ENCODE assay signal across 20 cellular contexts in the genomic region with DNA sequence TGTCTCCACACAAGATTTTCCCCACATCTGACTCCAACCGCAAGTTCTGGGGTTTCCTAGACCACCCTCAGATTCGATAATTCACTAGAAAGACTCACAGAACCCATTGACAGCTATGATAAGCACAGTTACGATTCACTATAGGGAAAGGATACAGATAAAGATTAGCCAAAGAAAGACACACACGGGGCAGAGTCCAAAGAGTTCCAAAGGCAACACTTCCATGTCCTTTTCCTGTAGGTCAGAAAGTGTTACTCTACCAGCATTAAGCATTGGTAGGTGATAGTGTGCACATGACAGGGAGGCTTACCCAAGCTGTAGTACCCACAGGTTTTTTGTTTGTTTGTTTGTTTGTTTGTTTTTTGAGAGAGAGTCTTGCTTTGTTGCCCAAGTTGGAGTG. TPM values are rescaled to one million over a fixed set of nuclear protein-coding genes. Genes with fewer than 3 reads are reported as not detected.
DNase-seq lines count a peak whose midpoint lies in the region; ATAC-seq and TF ChIP-seq lines count a peak whose summit lies in the region.
"Had no signal": no experiment of that assay in that cellular context is flagged by ENCODE, and none has a peak within 500 bp of the region (broad histone marks: within the 10 kb centered on the region; RNA-seq: fewer than 3 reads in every experiment).

No MANE protein-coding gene starts in this region.

- no peaks in the 10 kb centered on the region for H3K79me2 ChIP-seq in Loucy (ENCODE audit: insufficient read depth, low read length)

- H3K4me3 ChIP-seq in Loucy (ENCODE audit: low read length, poor library complexity, severe bottlenecking) = no peak overlapping the region
- no peak overlapping the region for H3K4me3 ChIP-seq in liver (ENCODE audit: low read depth in 1 of 3, low read length in 3 of 3)
- H3K4me3 ChIP-seq in body of pancreas = no peak overlapping the region
- H3K4me3 ChIP-seq: MG63 had no signal

- H3K27me3 ChIP-seq in Loucy (ENCODE audit: insufficient read depth, low read length, poor library complexity, severe bottlenecking) (no peaks in the 10 kb centered on the region), liver (ENCODE audit: control insufficient read depth in 4 of 4, insufficient read depth in 4 of 4, low read length in 3 of 4) (no peaks in the 10 kb centered on the region), body of pancreas (no peaks in the 10 kb centered on the region)
- H3K27me3 ChIP-seq: BE2C, MG63 had no signal

- H3K27ac ChIP-seq in epithelial cell of prostate (peak overlapping the region; percentile 98), liver (ENCODE audit: low read depth in 1 of 2, low read length in 2 of 2) (peak overlapping the region in 1 of 2 donors; percentile 25), body of pancreas (no peak overlapping the region)

- no peak for TF ChIP-seq POLR2A in body of pancreas (IDR thresholded peaks at IDR 0.05)

- H2AFZ ChIP-seq in Loucy (ENCODE audit: low read length) = no peak overlapping the region

- 56% methylated on average over 4 of the region's 4 CpGs for WGBS in liver
- WGBS in body of pancreas, 2 donors = 81 to 88% methylated on average over 4 of the region's 4 CpGs

- H3K9me3 ChIP-seq in Loucy (ENCODE audit: insufficient read depth, low read depth, low read length) = no peaks in the 10 kb centered on the region
- no peaks in the 10 kb centered on the region for H3K9me3 ChIP-seq in liver (ENCODE audit: control insufficient read depth in 4 of 4, low read length in 3 of 4)
- no peaks in the 10 kb centered on the region for H3K9me3 ChIP-seq in body of pancreas
- H3K9me3 ChIP-seq: BE2C, MG63 had no signal

- no peaks in the 10 kb centered on the region for H3K36me3 ChIP-seq in Loucy (ENCODE audit: insufficient read depth, low read length)
- peaks cover 0 to 6% (median under 1%) of the 10 kb centered on the region in 4 donors for H3K36me3 ChIP-seq in liver (ENCODE audit: control insufficient read depth in 4 of 4, insufficient read depth in 3 of 4, low read depth in 1 of 4, low read length in 3 of 4)
- no peaks in the 10 kb centered on the region for H3K36me3 ChIP-seq in body of pancreas (replicated peaks in 1 of 2; ENCODE audit: insufficient read depth in 1 of 2, low read depth in 2 of 2)
- H3K36me3 ChIP-seq: BE2C had no signal

- H4K20me1 ChIP-seq in Loucy (ENCODE audit: insufficient read depth, low read length, poor library complexity, severe bottlenecking) = no peaks in the 10 kb centered on the region

- H3K9me2 ChIP-seq in Loucy (replicated peaks; ENCODE audit: low read depth, low read length) = no peaks in the 10 kb centered on the region

- ATAC-seq in GM21723 (IDR thresholded peaks at IDR 0.05; ENCODE audit: unreplicated experiment) = no peak
- no peak for ATAC-seq in body of pancreas
- no peak for ATAC-seq in GM19397 (IDR thresholded peaks at IDR 0.05; ENCODE audit: unreplicated experiment)

- TF ChIP-seq RAD21 in liver (IDR thresholded peaks at IDR 0.05) = no peak

- no peaks in the 10 kb centered on the region for H3F3A ChIP-seq in Loucy (ENCODE audit: low read depth)

- H3K4me1 ChIP-seq in Loucy (ENCODE audit: insufficient read depth, low read length, poor library complexity, severe bottlenecking) = peaks cover 24% of the 10 kb centered on the region
- peaks cover 2 to 11% (median 7%) of the 10 kb centered on the region in 4 donors for H3K4me1 ChIP-seq in liver (ENCODE audit: control insufficient read depth in 4 of 4, insufficient read depth in 4 of 4, low read length in 3 of 4)
- H3K4me1 ChIP-seq in body of pancreas = peaks cover 6% of the 10 kb centered on the region
- H3K4me1 ChIP-seq: BE2C had no signal

- no peak for TF ChIP-seq CTCF in Loucy (conservative IDR thresholded peaks at IDR 0.05; ENCODE audit: low read length)
- TF ChIP-seq CTCF in liver (IDR thresholded peaks at IDR 0.05; ENCODE audit: low read depth, low read length, missing input control) = no peak
- no peak for TF ChIP-seq CTCF in body of pancreas (IDR thresholded peaks at IDR 0.05)

- peak overlapping the region; percentile 8 for H3K4me2 ChIP-seq in Loucy (ENCODE audit: low read depth, low read length, poor library complexity, severe bottlenecking)

- intact Hi-C loops in body of pancreas (cut with DNase I) = no loop called here

- DNase-seq in epithelial cell of prostate (ENCODE audit: low read depth, low spot score) (no peak), NCI-H1436 (lab: John Stamatoyannopoulos, UW) (no peak), body of pancreas (no peak)
- DNase-seq: BE2C; Calu3; CD8-positive, alpha-beta memory T cell; DMS153; DND-41; H7; MG63; NCI-H1694 treated with DMSO at 0.1 percent for 48 hours; NCI-H2081; NCI-H2227 treated with DMSO at 0.1 percent for 48 hours; NCI-H526 treated with DMSO at 0.1 percent for 48 hours; RPMI8226; SHP77 had no signal

- H3K9ac ChIP-seq in Loucy (ENCODE audit: low read depth, low read length, poor library complexity, severe bottlenecking) (no peak overlapping the region), liver (ENCODE audit: low read depth in 1 of 2, low read length in 2 of 2) (no peak overlapping the region)

TF ChIP-seq in liver, 16 proteins besides CTCF, POLR2A, EP300 and RAD21:
- TF ChIP-seq JUND (IDR thresholded peaks at IDR 0.05) (no peak), FOXA1 (IDR thresholded peaks at IDR 0.05) (no peak), SP1 (IDR thresholded peaks at IDR 0.05) (peak; percentile 39), NR2F2 (IDR thresholded peaks at IDR 0.05) (no peak), TAF1 (conservative IDR thresholded peaks at IDR 0.05) (no peak), RXRA (IDR thresholded peaks at IDR 0.05) (peak in 1 of 2 donors; percentile 16), GABPA (IDR thresholded peaks at IDR 0.05 in 1 of 2, conservative IDR thresholded peaks at IDR 0.05 in 1 of 2) (no peak), HNF4A (conservative IDR thresholded peaks at IDR 0.05) (peak; percentile 67 to 85), HNF4G (IDR thresholded peaks at IDR 0.05) (peak; percentile 48), EGR1 (IDR thresholded peaks at IDR 0.05; ENCODE audit: low read depth in 2 of 2) (no peak), YY1 (IDR thresholded peaks at IDR 0.05) (no peak), FOXA2 (IDR thresholded peaks at IDR 0.05) (no peak)
- TF ChIP-seq, protein P1, sequence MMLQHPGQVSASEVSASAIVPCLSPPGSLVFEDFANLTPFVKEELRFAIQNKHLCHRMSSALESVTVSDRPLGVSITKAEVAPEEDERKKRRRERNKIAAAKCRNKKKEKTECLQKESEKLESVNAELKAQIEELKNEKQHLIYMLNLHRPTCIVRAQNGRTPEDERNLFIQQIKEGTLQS (IDR thresholded peaks at IDR 0.05) = no peak
- TF ChIP-seq, protein P2, sequence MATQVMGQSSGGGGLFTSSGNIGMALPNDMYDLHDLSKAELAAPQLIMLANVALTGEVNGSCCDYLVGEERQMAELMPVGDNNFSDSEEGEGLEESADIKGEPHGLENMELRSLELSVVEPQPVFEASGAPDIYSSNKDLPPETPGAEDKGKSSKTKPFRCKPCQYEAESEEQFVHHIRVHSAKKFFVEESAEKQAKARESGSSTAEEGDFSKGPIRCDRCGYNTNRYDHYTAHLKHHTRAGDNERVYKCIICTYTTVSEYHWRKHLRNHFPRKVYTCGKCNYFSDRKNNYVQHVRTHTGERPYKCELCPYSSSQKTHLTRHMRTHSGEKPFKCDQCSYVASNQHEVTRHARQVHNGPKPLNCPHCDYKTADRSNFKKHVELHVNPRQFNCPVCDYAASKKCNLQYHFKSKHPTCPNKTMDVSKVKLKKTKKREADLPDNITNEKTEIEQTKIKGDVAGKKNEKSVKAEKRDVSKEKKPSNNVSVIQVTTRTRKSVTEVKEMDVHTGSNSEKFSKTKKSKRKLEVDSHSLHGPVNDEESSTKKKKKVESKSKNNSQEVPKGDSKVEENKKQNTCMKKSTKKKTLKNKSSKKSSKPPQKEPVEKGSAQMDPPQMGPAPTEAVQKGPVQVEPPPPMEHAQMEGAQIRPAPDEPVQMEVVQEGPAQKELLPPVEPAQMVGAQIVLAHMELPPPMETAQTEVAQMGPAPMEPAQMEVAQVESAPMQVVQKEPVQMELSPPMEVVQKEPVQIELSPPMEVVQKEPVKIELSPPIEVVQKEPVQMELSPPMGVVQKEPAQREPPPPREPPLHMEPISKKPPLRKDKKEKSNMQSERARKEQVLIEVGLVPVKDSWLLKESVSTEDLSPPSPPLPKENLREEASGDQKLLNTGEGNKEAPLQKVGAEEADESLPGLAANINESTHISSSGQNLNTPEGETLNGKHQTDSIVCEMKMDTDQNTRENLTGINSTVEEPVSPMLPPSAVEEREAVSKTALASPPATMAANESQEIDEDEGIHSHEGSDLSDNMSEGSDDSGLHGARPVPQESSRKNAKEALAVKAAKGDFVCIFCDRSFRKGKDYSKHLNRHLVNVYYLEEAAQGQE (IDR thresholded peaks at IDR 0.05) = no peak
- TF ChIP-seq, protein P3, sequence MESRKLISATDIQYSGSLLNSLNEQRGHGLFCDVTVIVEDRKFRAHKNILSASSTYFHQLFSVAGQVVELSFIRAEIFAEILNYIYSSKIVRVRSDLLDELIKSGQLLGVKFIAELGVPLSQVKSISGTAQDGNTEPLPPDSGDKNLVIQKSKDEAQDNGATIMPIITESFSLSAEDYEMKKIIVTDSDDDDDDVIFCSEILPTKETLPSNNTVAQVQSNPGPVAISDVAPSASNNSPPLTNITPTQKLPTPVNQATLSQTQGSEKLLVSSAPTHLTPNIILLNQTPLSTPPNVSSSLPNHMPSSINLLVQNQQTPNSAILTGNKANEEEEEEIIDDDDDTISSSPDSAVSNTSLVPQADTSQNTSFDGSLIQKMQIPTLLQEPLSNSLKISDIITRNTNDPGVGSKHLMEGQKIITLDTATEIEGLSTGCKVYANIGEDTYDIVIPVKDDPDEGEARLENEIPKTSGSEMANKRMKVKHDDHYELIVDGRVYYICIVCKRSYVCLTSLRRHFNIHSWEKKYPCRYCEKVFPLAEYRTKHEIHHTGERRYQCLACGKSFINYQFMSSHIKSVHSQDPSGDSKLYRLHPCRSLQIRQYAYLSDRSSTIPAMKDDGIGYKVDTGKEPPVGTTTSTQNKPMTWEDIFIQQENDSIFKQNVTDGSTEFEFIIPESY (IDR thresholded peaks at IDR 0.05) = no peak
- TF ChIP-seq, protein P4, sequence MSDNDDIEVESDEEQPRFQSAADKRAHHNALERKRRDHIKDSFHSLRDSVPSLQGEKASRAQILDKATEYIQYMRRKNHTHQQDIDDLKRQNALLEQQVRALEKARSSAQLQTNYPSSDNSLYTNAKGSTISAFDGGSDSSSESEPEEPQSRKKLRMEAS (IDR thresholded peaks at IDR 0.05) = no peak

RNA-seq across cellular contexts. Expression of a gene that starts 48.1 kb away (rescaled TPM):
- total RNA-seq in liver (10 to 100 TPM; 22.6 to 42.9 TPM), body of pancreas (10 to 100 TPM; 25.9 to 26.4 TPM)
- polyA plus RNA-seq in liver = 10 to 100 TPM in 1 of 2 donors, 1 to 10 TPM in 1; 9.7 to 21.9 TPM
